In the genomic region with DNA sequence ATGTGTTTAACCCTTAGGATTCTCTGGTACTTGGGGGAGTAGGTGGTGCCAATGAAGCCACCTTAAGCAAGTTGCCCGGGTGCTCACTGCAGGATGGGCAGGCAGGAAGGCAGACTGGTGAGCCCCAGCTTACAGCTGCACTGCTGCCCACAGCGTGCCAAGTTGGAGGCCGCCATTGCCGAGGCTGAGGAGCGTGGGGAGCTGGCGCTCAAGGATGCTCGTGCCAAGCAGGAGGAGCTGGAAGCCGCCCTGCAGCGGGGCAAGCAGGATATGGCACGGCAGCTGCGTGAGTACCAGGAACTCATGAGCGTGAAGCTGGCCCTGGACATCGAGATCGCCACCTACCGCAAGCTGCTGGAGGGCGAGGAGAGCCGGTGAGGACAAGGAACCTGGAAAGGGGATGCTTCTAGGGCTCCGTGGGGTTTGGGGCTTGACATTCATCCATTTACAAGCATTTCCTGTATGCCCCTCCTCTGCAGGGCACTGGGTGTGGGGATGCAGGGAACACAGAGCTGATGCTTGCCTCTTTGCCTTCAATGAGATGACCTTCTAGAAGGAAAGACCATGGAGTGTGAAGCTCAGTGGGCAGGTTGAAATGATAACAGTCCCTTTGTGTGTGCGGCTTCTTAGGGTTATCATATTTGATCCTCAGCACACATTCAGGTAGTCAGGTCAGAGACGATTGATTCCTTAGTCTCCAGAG, we compare ENCODE assay signal across 17 cellular contexts. TPM values are rescaled to one million over a fixed set of nuclear protein-coding genes. Genes with fewer than 3 reads are reported as not detected.
A peak's percentile ranks its signal among the peaks of the same experiment; 100 is the strongest.
DNase-seq lines count a peak whose midpoint lies in the region; ATAC-seq and TF ChIP-seq lines count a peak whose summit lies in the region.
"Had no signal": no experiment of that assay in that cellular context is flagged by ENCODE, and none has a peak within 500 bp of the region (broad histone marks: within the 10 kb centered on the region; RNA-seq: fewer than 3 reads in every experiment).

No MANE protein-coding gene starts in this region.

- H3K27me3 Mint-ChIP-seq in activated CD4-positive, alpha-beta T cell treated with anti-CD3 and anti-CD28 coated beads for 36 hours, result peaks cover 19% of the 10 kb centered on the region

- CTCF ChIA-PET in activated CD4-positive, alpha-beta T cell treated with anti-CD3 and anti-CD28 coated beads for 36 hours (lab: Charles Lee), result interaction anchor here (0.5 to 2.9 kb wide), 4 partner anchors 19 to 1488 kb away, joined by 3 to 16 read pairs (median 4); no protein-coding TSS in a partner anchor

- peaks cover 44 to 56% of the 10 kb centered on the region in 2 donors for H3K4me1 ChIP-seq in adrenal gland (replicated peaks in 1 of 2)
- peaks cover 51% of the 10 kb centered on the region for H3K4me1 ChIP-seq in parathyroid adenoma

- H3K4me3 Mint-ChIP-seq in activated CD4-positive, alpha-beta T cell treated with anti-CD3 and anti-CD28 coated beads for 36 hours, result no peak overlapping the region
- H3K4me3 Mint-ChIP-seq: memory B cell had no signal

- no peaks in the 10 kb centered on the region for H3K27me3 ChIP-seq in adrenal gland
- H3K27me3 ChIP-seq in parathyroid adenoma (ENCODE audit: control insufficient read depth, insufficient read depth, low read length), result no peaks in the 10 kb centered on the region
- H3K27me3 ChIP-seq: SJCRH30 had no signal

- TF ChIP-seq CTCF in GM13976 (IDR thresholded peaks at IDR 0.05; ENCODE audit: borderline replicate concordance, control extremely low read depth, extremely low read depth, insufficient read depth, missing control alignments) (no peak), adrenal gland (IDR thresholded peaks at IDR 0.05) (no peak), parathyroid adenoma (IDR thresholded peaks at IDR 0.05) (peak; percentile 23)

- H3K9ac ChIP-seq in parathyroid adenoma, result no peak overlapping the region

- H3K4me1 Mint-ChIP-seq in activated CD4-positive, alpha-beta T cell treated with anti-CD3 and anti-CD28 coated beads for 36 hours, result peaks cover 30% of the 10 kb centered on the region

- in situ Hi-C loops in GM13976 (cut with MboI; ENCODE audit: low sequenced_read_pairs, unreplicated experiment), result no loop called here

- H2AFZ ChIP-seq in parathyroid adenoma, result peak overlapping the region; percentile 1

- no peaks in the 10 kb centered on the region for H3K36me3 Mint-ChIP-seq in activated CD4-positive, alpha-beta T cell treated with anti-CD3 and anti-CD28 coated beads for 36 hours (ENCODE audit: low read depth)
- H3K36me3 Mint-ChIP-seq: memory B cell had no signal

- POLR2A ChIA-PET in activated CD4-positive, alpha-beta T cell treated with anti-CD3 and anti-CD28 coated beads for 36 hours (lab: Charles Lee), result no interaction called here

- no peaks in the 10 kb centered on the region for H3K79me2 ChIP-seq in parathyroid adenoma

- no peak for DNase-seq in activated CD4-positive, alpha-beta T cell treated with anti-CD3 and anti-CD28 coated beads for 36 hours
- DNase-seq in activated CD4-positive, alpha-beta T cell treated with anti-CD3 and anti-CD28 coated beads, Interleukin-2, amount 50 U/mL, for 1 hour, result no peak
- DNase-seq in GM13976 (ENCODE audit: low spot score) (peak; percentile 30), adrenal gland (no peak)
- no peak for DNase-seq in stimulated activated CD4-positive, alpha-beta T cell treated with anti-CD3 and anti-CD28 coated beads, Interleukin-2, amount 100 ng/mL, for 48 hours
- DNase-seq in stimulated activated CD4-positive, alpha-beta T cell treated with anti-CD3 and anti-CD28 coated beads, Interleukin-2, amount 100 ng/mL, for 24 hours, result no peak
- no peak for DNase-seq in stimulated activated CD4-positive, alpha-beta T cell treated with anti-CD3 and anti-CD28 coated beads, Interleukin-4, amount 100 ng/mL, for 4 hours
- DNase-seq: activated T-cell treated with anti-CD3 and anti-CD28 coated beads for 4 hours, aorta, DMS79 treated with DMSO at 0.1 percent for 48 hours, NCI-H526, transverse colon had no signal

- H3K36me3 ChIP-seq in adrenal gland (replicated peaks in 1 of 2) (no peaks in the 10 kb centered on the region), parathyroid adenoma (ENCODE audit: control insufficient read depth, insufficient read depth, low read length) (no peaks in the 10 kb centered on the region)
- H3K36me3 ChIP-seq: SJCRH30, spleen, transverse colon had no signal

- intact Hi-C loops in activated CD4-positive, alpha-beta T cell treated with anti-CD3 and anti-CD28 coated beads for 36 hours (cut with DNase I, micrococcal nuclease), result no loop called here
- intact Hi-C loops in adrenal gland (cut with DNase I), result no loop called here

- H3K9me3 ChIP-seq in adrenal gland (replicated peaks in 1 of 3) (no peaks in the 10 kb centered on the region), parathyroid adenoma (ENCODE audit: control insufficient read depth, low read length) (no peaks in the 10 kb centered on the region)
- H3K9me3 ChIP-seq: SJCRH30, spleen, transverse colon had no signal

- TF ChIP-seq POLR2A in adrenal gland (IDR thresholded peaks at IDR 0.05), result no peak

- no peak for ATAC-seq in activated CD4-positive, alpha-beta T cell treated with anti-CD3 and anti-CD28 coated beads for 36 hours

- H3K4me3 ChIP-seq in adrenal gland (no peak overlapping the region), parathyroid adenoma (ENCODE audit: low read depth, low read length) (no peak overlapping the region)
- H3K4me3 ChIP-seq: SJCRH30, spleen, transverse colon had no signal

- peak overlapping the region; percentile 32 for H3K27ac Mint-ChIP-seq in activated CD4-positive, alpha-beta T cell treated with anti-CD3 and anti-CD28 coated beads for 36 hours
- H3K27ac Mint-ChIP-seq: memory B cell had no signal

- no peaks in the 10 kb centered on the region for H3K9me3 Mint-ChIP-seq in activated CD4-positive, alpha-beta T cell treated with anti-CD3 and anti-CD28 coated beads for 36 hours (ENCODE audit: low read depth)
- H3K9me3 Mint-ChIP-seq: memory B cell had no signal

- no peak overlapping the region for H3K4me2 ChIP-seq in parathyroid adenoma (ENCODE audit: low read length)

- H3K27ac ChIP-seq in adrenal gland (peak overlapping the region in 3 of 5 donors; percentile 83 to 93 (median 92)), parathyroid adenoma (peak overlapping the region; percentile 100)

- 87 to 93% (median 91%) methylated on average over 18 to 20 of the region's 20 CpGs for WGBS in adrenal gland, 4 donors

RNA-seq across cellular contexts. Expression of gene KRT7, which starts 12.4 kb away (rescaled TPM):
- total RNA-seq in activated CD4-positive, alpha-beta T cell treated with anti-CD3 and anti-CD28 coated beads for 36 hours, result 1 to 10 TPM; 3.4 to 3.9 TPM
- 10 to 100 TPM in 2 of 8 donors, 1 to 10 TPM in 6; 1.3 to 13.5 (median 8.4) TPM for total RNA-seq in adrenal gland
- 10 to 100 TPM in 2 of 3 donors, 1 to 10 TPM in 1; 2.1 to 34.8 (median 12.1) TPM for polyA plus RNA-seq in adrenal gland

RNA-seq across cellular contexts. Expression of gene KRT86, which starts 29.0 kb away (rescaled TPM):
- not detected for total RNA-seq in activated CD4-positive, alpha-beta T cell treated with anti-CD3 and anti-CD28 coated beads for 36 hours
- 1 to 10 TPM in 5 of 8 donors, under 1 TPM in 3; 0.69 to 6.2 (median 1.4) TPM for total RNA-seq in adrenal gland
- 1 to 10 TPM in 1 of 3 donors, under 1 TPM in 1, not detected in 1; 0.61 to 1.4 TPM for polyA plus RNA-seq in adrenal gland

RNA-seq across cellular contexts. Expression of gene KRT81, which starts 45.9 kb away (rescaled TPM):
- total RNA-seq in activated CD4-positive, alpha-beta T cell treated with anti-CD3 and anti-CD28 coated beads for 36 hours, result not detected
- total RNA-seq in adrenal gland, result under 1 TPM in 2 of 8 donors, not detected in 6; 0.25 to 0.42 TPM
- polyA plus RNA-seq in adrenal gland, result not detected
- total RNA-seq: fibroblast of villous mesenchyme, spleen, transverse colon had no signal

RNA-seq across cellular contexts. Expression of gene KRT80, which starts 53.6 kb away (rescaled TPM):
- total RNA-seq in activated CD4-positive, alpha-beta T cell treated with anti-CD3 and anti-CD28 coated beads for 36 hours, result not detected
- total RNA-seq in adrenal gland, result 10 to 100 TPM in 1 of 8 donors, 1 to 10 TPM in 6, under 1 TPM in 1; 0.95 to 14.6 (median 6.3) TPM
- polyA plus RNA-seq in adrenal gland, result 1 to 10 TPM; 1.8 to 8.8 (median 2.5) TPM
